In genomic region chr20:50058646-50059398, GRCh38 we compare ENCODE assay signal across 1 cellular context.
TF ChIP-seq lines count a peak whose summit lies in the region.

No MANE protein-coding gene starts in this region.

TF ChIP-seq in K562, 482 proteins besides CTCF, POLR2A, EP300 and RAD21 (continued from another document):
- TF ChIP-seq ZHX1 (conservative IDR thresholded peaks at IDR 0.05; ENCODE audit: low read length) (no peak), HNRNPUL1 (IDR thresholded peaks at IDR 0.05; ENCODE audit: low read length) (no peak), SPI1 (IDR thresholded peaks at IDR 0.05; ENCODE audit: borderline replicate concordance, low read depth, low read length) (peak; percentile 3; the same call in 1 of the 2 replicates), ZKSCAN1 (IDR thresholded peaks at IDR 0.05; ENCODE audit: low read depth, low read length) (peak; percentile 95), ESRRA (IDR thresholded peaks at IDR 0.05; ENCODE audit: borderline replicate concordance, low read depth) (peak; percentile 10; the same call in 1 of the 2 replicates), SRF (CRISPR knock-in tag; IDR thresholded peaks at IDR 0.05) (peak in 1 of 2 experiments; percentile 92; a peak in 2 of 4 replicates), ZNF224 (CRISPR knock-in tag; IDR thresholded peaks at IDR 0.05) (no peak), MTA1 (IDR thresholded peaks at IDR 0.05; ENCODE audit: borderline replicate concordance) (0 out of 2 replicates have a peak, but pooled peaks have one; percentile 35), GATA2 (CRISPR knock-in tag; IDR thresholded peaks at IDR 0.05) (peak; percentile 41; the same call in 1 of the 2 replicates), MYBL2 (IDR thresholded peaks at IDR 0.05; ENCODE audit: low read depth) (no peak), MYBL2 (CRISPR knock-in tag; IDR thresholded peaks at IDR 0.05; ENCODE audit: borderline replicate concordance) (no peak), NFE2L1 (tag; IDR thresholded peaks at IDR 0.05; ENCODE audit: borderline replicate concordance, low read depth) (no peak), ZBTB34 (CRISPR knock-in tag; IDR thresholded peaks at IDR 0.05) (no peak)
